18 cellular contexts compared by ENCODE assay signal in the genomic region with DNA sequence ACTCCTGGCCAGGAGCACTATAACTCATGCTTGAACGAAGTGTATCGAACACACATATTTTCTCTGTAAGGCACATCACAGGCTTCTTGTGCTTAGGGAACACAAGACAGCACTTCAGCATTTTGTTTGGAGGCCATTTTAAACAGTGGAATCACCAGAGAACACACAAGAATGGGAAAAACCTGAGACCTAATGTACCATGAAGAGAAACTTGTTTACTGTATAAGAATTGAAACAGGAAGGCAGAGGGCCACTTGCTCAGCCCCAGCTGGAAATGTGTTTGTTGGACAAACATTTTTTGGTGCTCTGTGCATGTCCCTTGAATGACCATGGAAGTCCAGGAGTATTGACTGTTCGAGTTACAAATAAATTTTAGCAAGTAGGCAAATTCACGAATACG. TPM values are rescaled to one million over a fixed set of nuclear protein-coding genes. Genes with fewer than 3 reads are reported as not detected.
A peak's percentile ranks its signal among the peaks of the same experiment; 100 is the strongest.
DNase-seq lines count a peak whose midpoint lies in the region; ATAC-seq, FAIRE-seq and TF ChIP-seq lines count a peak whose summit lies in the region.
"Had no signal": no experiment of that assay in that cellular context is flagged by ENCODE, and none has a peak within 500 bp of the region (broad histone marks: within the 10 kb centered on the region; RNA-seq: fewer than 3 reads in every experiment).

No MANE protein-coding gene starts in this region.

- RAD21 ChIA-PET in GM12878 (lab: Charles Lee; ENCODE audit: unreplicated experiment): interaction anchor here (1.0 kb wide), 1 partner anchor 41 kb away, joined by 3 read pairs; no protein-coding TSS in a partner anchor

- FAIRE-seq in GM12878 (lab: Jason Lieb, UNC): no peak

- H3K4me3 ChIP-seq in GM12878: no peak overlapping the region

- CTCF ChIA-PET in GM12878 (lab: Yijun Ruan, JAX): interaction anchor here (1.3 to 1.6 kb wide), 2 partner anchors 12 to 43 kb away, joined by 3 to 4 read pairs; no protein-coding TSS in a partner anchor

- peak; percentile 13 for DNase-seq in DMS53 (lab: John Stamatoyannopoulos, UW)
- DNase-seq in DMS53 treated with DMSO at 0.1 percent for 48 hours (lab: John Stamatoyannopoulos, UW; ENCODE audit: unreplicated experiment): no peak
- DNase-seq in GM12878 (ENCODE audit: low read depth, low spot score): no peak
- DNase-seq in renal cortical epithelial cell (ENCODE audit: low read depth): peak; percentile 71
- no peak for DNase-seq in Kasumi-1 (lab: John Stamatoyannopoulos, UW)
- no peak for DNase-seq in AG08396 (ENCODE audit: low spot score)
- DNase-seq in Right ventricle myocardium superior: no peak
- DNase-seq: activated gamma-delta T cell; CD4-positive, alpha-beta memory T cell; effector CD4-positive, alpha-beta T cell; foreskin fibroblast; GOT3; midbrain; NCI-H1092 treated with DMSO at 0.1 percent for 48 hours; NCI-H2227 treated with DMSO at 0.1 percent for 48 hours had no signal

- H3K27ac ChIP-seq in GM12878 (ENCODE audit: control insufficient read depth, insufficient read depth): no peak overlapping the region; the same call in 1 of the 2 replicates
- H3K27ac ChIP-seq: 22Rv1, VCaP had no signal

- WGBS in GM12878 (ENCODE audit: insufficient coverage, insufficient replicate concordance, low lambda C conversion rate, missing lambda C conversion rate): 68% methylated on average over 5 of the region's 5 CpGs

- POLR2A ChIA-PET in GM12878 (lab: Charles Lee): no interaction called here

- no peak for TF ChIP-seq CTCF in GM12878 (IDR thresholded peaks at IDR 0.05 in 2 of 3, conservative IDR thresholded peaks at IDR 0.05 in 1 of 3; ENCODE audit: control insufficient read depth in 2 of 3, extremely low read depth in 1 of 3, insufficient read depth in 1 of 3, low read depth in 3 of 3, low read length in 3 of 3)

- ATAC-seq in HG02642 (IDR thresholded peaks at IDR 0.05; ENCODE audit: poor library complexity, unreplicated experiment): peak; percentile 51
- ATAC-seq in GM12878: peak; percentile 43
- ATAC-seq in Right ventricle myocardium superior (ENCODE audit: poor library complexity): no peak

- no peak for TF ChIP-seq RAD21 in GM12878 (IDR thresholded peaks at IDR 0.05; ENCODE audit: insufficient read depth, low read depth, low read length)

- no peaks in the 10 kb centered on the region; the same call in 1 of the 2 replicates for H4K20me1 ChIP-seq in GM12878 (ENCODE audit: control insufficient read depth, insufficient read depth)

- H3K36me3 ChIP-seq in GM12878 (ENCODE audit: control insufficient read depth in 2 of 2, insufficient read depth in 2 of 2, low read length in 1 of 2): no peaks in the 10 kb centered on the region

- H3K27me3 ChIP-seq in GM12878 (replicated peaks in 1 of 2; ENCODE audit: control insufficient read depth in 2 of 2, insufficient read depth in 2 of 2, low read length in 1 of 2): no peaks in the 10 kb centered on the region

- H3K9ac ChIP-seq in GM12878 (ENCODE audit: control insufficient read depth, insufficient read depth, low read length): no peak overlapping the region

- H2AFZ ChIP-seq in GM12878 (ENCODE audit: control insufficient read depth, low read depth, low read length): no peak overlapping the region

- TF ChIP-seq EP300 in GM12878 (IDR thresholded peaks at IDR 0.05; ENCODE audit: borderline replicate concordance in 1 of 2, control insufficient read depth in 1 of 2, low read depth in 2 of 2, low read length in 2 of 2): no peak

- BruUV-seq in GM12878 (replicated peaks; lab: Mats Ljungman, UMichigan): no TSS peak

- peak overlapping the region; percentile 59; the same call in 1 of the 2 replicates for H3K4me2 ChIP-seq in GM12878 (ENCODE audit: control insufficient read depth, insufficient read depth)

- intact Hi-C loops in GM12878 (cut with micrococcal nuclease; ENCODE audit: unreplicated experiment): no loop called here
- intact Hi-C loops in Right ventricle myocardium superior (cut with DNase I): no loop called here

- SMC1A ChIA-PET in GM12878 (lab: Charles Lee; ENCODE audit: uncharacterized antibody, unreplicated experiment): interaction anchor here (0.6 to 2.6 kb wide), 6 partner anchors 9 to 345 kb away, joined by 3 to 7 read pairs (median 4); no protein-coding TSS in a partner anchor

- peaks cover 22% of the 10 kb centered on the region for H3K4me1 ChIP-seq in GM12878 (ENCODE audit: control insufficient read depth, insufficient read depth, low read length)

- TF ChIP-seq POLR2A in GM12878 (IDR thresholded peaks at IDR 0.05; ENCODE audit: low read depth, low read length): no peak

- no peaks in the 10 kb centered on the region; the same call in 2 of the 3 replicates for H3K9me3 ChIP-seq in GM12878 (replicated peaks; ENCODE audit: control insufficient read depth, insufficient read depth, low read length)

- peaks cover 63% of the 10 kb centered on the region for H3K79me2 ChIP-seq in GM12878 (ENCODE audit: control insufficient read depth, insufficient read depth, low read length)

- in situ Hi-C loops in GM12878 (cut with MboI): no loop called here

TF ChIP-seq in GM12878, 131 proteins besides CTCF, POLR2A, EP300 and RAD21:
- TF ChIP-seq NR2C1 (IDR thresholded peaks at IDR 0.05) (no peak), YY1 (IDR thresholded peaks at IDR 0.05; ENCODE audit: low read depth, low read length) (peak; percentile 76; the same call in 1 of the 2 replicates)
TF ChIP-seq in GM12878: peak in this region for 1.

RNA-seq across cellular contexts. Expression of a gene that starts 47.5 kb away (rescaled TPM):
- 63.3 and 67.6 TPM in 2 replicates for total RNA-seq in GM12878 (2013; cell fraction: nucleolus; rRNA removed)
- 3.7 and 5.6 TPM in 2 replicates for total RNA-seq in GM12878 (2014; rRNA removed)
- total RNA-seq in GM12878 (2014; rRNA removed; fragmentation: Illumina TruSeq; extraction: Trizol): 3.9 and 4.3 TPM in 2 replicates
- total RNA-seq in GM12878 (2021): 2.6 TPM in 2 replicates
- 18.5 TPM for polyA plus RNA-seq in GM12878 (2011; ENCODE audit: low read depth)
- polyA plus RNA-seq in GM12878 (2011; rRNA removed): 23.7 and 24.0 TPM in 2 replicates
- 14.8 and 17.0 TPM in 2 replicates for polyA plus RNA-seq in GM12878 (2011; cell fraction: cytosol; rRNA removed)
- polyA plus RNA-seq in GM12878 (2011; cell fraction: nucleus; rRNA removed): 22.8 and 28.1 TPM in 2 replicates
- 21.3 and 22.6 TPM in 2 replicates for polyA plus RNA-seq in GM12878 (2012)
- 3.9 and 4.0 TPM in 2 replicates for polyA plus RNA-seq in GM12878 (2014; fragmentation: Illumina TruSeq; extraction: Trizol)
- under 1 TPM; 0.31 to 0.44 TPM for polyA plus RNA-seq in GM12878 (2014; fragmentation: Nextera tagmentation; extraction: Ambion mirVana)
- 2.0 and 3.2 TPM in 2 replicates for polyA plus RNA-seq in GM12878 (2014; rRNA removed)
- polyA plus RNA-seq in GM12878 (2016; fragmentation: Nextera tagmentation; extraction: Ambion mirVana): under 1 TPM; 0.54 to 0.67 TPM
- 51.5 and 62.2 TPM in 2 replicates for polyA minus RNA-seq in GM12878 (2011; rRNA and poly(A)+ RNA removed)
- 9.5 and 12.0 TPM in 2 replicates for polyA minus RNA-seq in GM12878 (2011; cell fraction: cytosol; rRNA and poly(A)+ RNA removed)
- polyA minus RNA-seq in GM12878 (2011; cell fraction: nucleus; rRNA and poly(A)+ RNA removed): 30.8 and 41.6 TPM in 2 replicates
- total RNA-seq in renal cortical epithelial cell: 42.7 and 66.9 TPM in 2 replicates
- total RNA-seq in Right ventricle myocardium superior: 43.8 TPM

Comparison
In these comparisons a context has a peak if more than half of its experiments do, and no peak if none do; other contexts are left out.
1. DNase-seq: peak in DMS53 (single experiment) and renal cortical epithelial cell (single experiment); none in DMS53 treated with DMSO at 0.1 percent for 48 hours (single experiment), GM12878 (single experiment), Kasumi-1 (0 of 2), AG08396 (single experiment) and Right ventricle myocardium superior (single experiment).